ENCODE assay signal across 11 cellular contexts in genomic region chr2:101832114-101832513, GRCh38.
DNase-seq lines count a peak whose midpoint lies in the region; ATAC-seq, FAIRE-seq and TF ChIP-seq lines count a peak whose summit lies in the region.
"Had no signal": no experiment of that assay in that cellular context is flagged by ENCODE, and none has a peak within 500 bp of the region (broad histone marks: within the 10 kb centered on the region; RNA-seq: fewer than 3 reads in every experiment).

No MANE protein-coding gene starts in this region.

- H3K9ac ChIP-seq in kidney (ENCODE audit: low read length in 2 of 2) = no peak overlapping the region

- H3K4me1 Mint-ChIP-seq in type B pancreatic cell (ENCODE audit: unreplicated experiment) = peaks cover 34% of the 10 kb centered on the region
- H3K4me1 Mint-ChIP-seq in activated naive CD8-positive, alpha-beta T cell treated with anti-CD3 and anti-CD28 coated beads, Interleukin-2, amount 50 U/mL, for 24 hours = peaks cover 45% of the 10 kb centered on the region

- TF ChIP-seq CTCF in cardiac muscle cell (IDR thresholded peaks at IDR 0.05; ENCODE audit: low read depth, low read length) = peak; percentile 30
- no peak for TF ChIP-seq CTCF in kidney (IDR thresholded peaks at IDR 0.05; ENCODE audit: borderline replicate concordance, extremely low read depth, insufficient read depth)
- TF ChIP-seq CTCF in type B pancreatic cell (conservative IDR thresholded peaks at IDR 0.05) = peak; percentile 69

- intact Hi-C loops in Right ventricle myocardium superior (cut with DNase I) = loop anchor here (5.0 to 10.0 kb wide), 4 partner anchors 135 to 487 kb away; partner anchors contain the start of gene MAP4K4
- intact Hi-C loops in kidney (cut with DNase I) = loop anchor here (10.0 kb wide), 1 partner anchor 417 kb away; no protein-coding TSS in a partner anchor

- no peaks in the 10 kb centered on the region for H3K9me3 Mint-ChIP-seq in type B pancreatic cell
- H3K9me3 Mint-ChIP-seq in activated naive CD8-positive, alpha-beta T cell treated with anti-CD3 and anti-CD28 coated beads, Interleukin-2, amount 50 U/mL, for 24 hours = no peaks in the 10 kb centered on the region
- H3K9me3 Mint-ChIP-seq: CD8-positive, alpha-beta memory T cell had no signal

- no peak overlapping the region for H3K27ac ChIP-seq in cardiac muscle cell
- no peak overlapping the region for H3K27ac ChIP-seq in kidney (ENCODE audit: low read depth in 2 of 2, low read length in 2 of 2)

- no peaks in the 10 kb centered on the region for H3K27me3 Mint-ChIP-seq in type B pancreatic cell
- no peaks in the 10 kb centered on the region for H3K27me3 Mint-ChIP-seq in activated naive CD8-positive, alpha-beta T cell treated with anti-CD3 and anti-CD28 coated beads, Interleukin-2, amount 50 U/mL, for 24 hours
- H3K27me3 Mint-ChIP-seq: CD8-positive, alpha-beta memory T cell had no signal

- DNase-seq in cardiac muscle cell (ENCODE audit: low read depth in 1 of 2, low spot score in 1 of 2) (no peak), Right ventricle myocardium superior (no peak), kidney (no peak), type B pancreatic cell (ENCODE audit: extremely low spot score, unreplicated experiment) (no peak)
- DNase-seq in activated naive CD8-positive, alpha-beta T cell treated with anti-CD3 and anti-CD28 coated beads, Interleukin-2, amount 50 U/mL, for 24 hours = no peak
- DNase-seq: activated CD4-positive, alpha-beta T cell treated with anti-CD3 and anti-CD28 coated beads for 48 hours; CD8-positive, alpha-beta memory T cell had no signal

- peaks cover 47% of the 10 kb centered on the region for H3K36me3 Mint-ChIP-seq in type B pancreatic cell
- H3K36me3 Mint-ChIP-seq in activated naive CD8-positive, alpha-beta T cell treated with anti-CD3 and anti-CD28 coated beads, Interleukin-2, amount 50 U/mL, for 24 hours (ENCODE audit: low read depth) = peaks cover 28% of the 10 kb centered on the region

- FAIRE-seq in kidney (lab: Jason Lieb, UNC) = peak; percentile 65

- H3K9me3 ChIP-seq in cardiac muscle cell (ENCODE audit: low read depth) (no peaks in the 10 kb centered on the region), kidney (ENCODE audit: control insufficient read depth in 1 of 2, low read length in 2 of 2) (no peaks in the 10 kb centered on the region)
- H3K9me3 ChIP-seq: neutrophil had no signal

- ATAC-seq in Right ventricle myocardium superior (ENCODE audit: poor library complexity) = no peak
- ATAC-seq in SK-N-SH treated with all-trans-retinoic acid at 6 μM for 48 hours = 0 out of 3 replicates have a peak, but pooled peaks have one; percentile 22
- no peak for ATAC-seq in HG02973 (IDR thresholded peaks at IDR 0.05; ENCODE audit: unreplicated experiment)
- no peak for ATAC-seq in HG03159 (IDR thresholded peaks at IDR 0.05; ENCODE audit: unreplicated experiment)
- no peak for ATAC-seq in activated naive CD8-positive, alpha-beta T cell treated with anti-CD3 and anti-CD28 coated beads, Interleukin-2, amount 50 U/mL, for 24 hours

- H3K4me1 ChIP-seq in cardiac muscle cell (ENCODE audit: low read depth) (peaks cover 15% of the 10 kb centered on the region), kidney (ENCODE audit: control insufficient read depth in 1 of 2, insufficient read depth in 1 of 2, low read depth in 1 of 2, low read length in 2 of 2) (peaks cover 0 to 3% of the 10 kb centered on the region in 2 donors)

- no peaks in the 10 kb centered on the region for H3K27me3 ChIP-seq in cardiac muscle cell
- H3K27me3 ChIP-seq: neutrophil had no signal

- H3K36me3 ChIP-seq in cardiac muscle cell = peaks cover 15% of the 10 kb centered on the region
- H3K36me3 ChIP-seq in kidney (ENCODE audit: control insufficient read depth in 1 of 2, insufficient read depth in 2 of 2, low read length in 2 of 2) = peaks cover 2 to 16% of the 10 kb centered on the region in 2 donors

- H3K4me3 Mint-ChIP-seq in type B pancreatic cell = no peak overlapping the region
- H3K4me3 Mint-ChIP-seq in activated naive CD8-positive, alpha-beta T cell treated with anti-CD3 and anti-CD28 coated beads, Interleukin-2, amount 50 U/mL, for 24 hours = no peak overlapping the region
- H3K4me3 Mint-ChIP-seq: CD8-positive, alpha-beta memory T cell had no signal

- no peak overlapping the region for H3K27ac Mint-ChIP-seq in type B pancreatic cell
- H3K27ac Mint-ChIP-seq in activated naive CD8-positive, alpha-beta T cell treated with anti-CD3 and anti-CD28 coated beads, Interleukin-2, amount 50 U/mL, for 24 hours = no peak overlapping the region

- H3K4me3 ChIP-seq in cardiac muscle cell (no peak overlapping the region), kidney (ENCODE audit: low read length in 2 of 2) (no peak overlapping the region)

TF ChIP-seq in SK-N-SH treated with all-trans-retinoic acid at 6 μM for 48 hours, 23 proteins besides CTCF, POLR2A, EP300 and RAD21:
- TF ChIP-seq, protein P1, sequence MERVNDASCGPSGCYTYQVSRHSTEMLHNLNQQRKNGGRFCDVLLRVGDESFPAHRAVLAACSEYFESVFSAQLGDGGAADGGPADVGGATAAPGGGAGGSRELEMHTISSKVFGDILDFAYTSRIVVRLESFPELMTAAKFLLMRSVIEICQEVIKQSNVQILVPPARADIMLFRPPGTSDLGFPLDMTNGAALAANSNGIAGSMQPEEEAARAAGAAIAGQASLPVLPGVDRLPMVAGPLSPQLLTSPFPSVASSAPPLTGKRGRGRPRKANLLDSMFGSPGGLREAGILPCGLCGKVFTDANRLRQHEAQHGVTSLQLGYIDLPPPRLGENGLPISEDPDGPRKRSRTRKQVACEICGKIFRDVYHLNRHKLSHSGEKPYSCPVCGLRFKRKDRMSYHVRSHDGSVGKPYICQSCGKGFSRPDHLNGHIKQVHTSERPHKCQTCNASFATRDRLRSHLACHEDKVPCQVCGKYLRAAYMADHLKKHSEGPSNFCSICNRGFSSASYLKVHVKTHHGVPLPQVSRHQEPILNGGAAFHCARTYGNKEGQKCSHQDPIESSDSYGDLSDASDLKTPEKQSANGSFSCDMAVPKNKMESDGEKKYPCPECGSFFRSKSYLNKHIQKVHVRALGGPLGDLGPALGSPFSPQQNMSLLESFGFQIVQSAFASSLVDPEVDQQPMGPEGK (CRISPR knock-in tag; IDR thresholded peaks at IDR 0.05; ENCODE audit: borderline replicate concordance) = no peak
- TF ChIP-seq PPARA (CRISPR knock-in tag; IDR thresholded peaks at IDR 0.05; ENCODE audit: borderline replicate concordance) (no peak), RARB (CRISPR knock-in tag; IDR thresholded peaks at IDR 0.05) (no peak), ISL1 (CRISPR knock-in tag; IDR thresholded peaks at IDR 0.05) (no peak), ZNF565 (CRISPR knock-in tag; conservative IDR thresholded peaks at IDR 0.05; ENCODE audit: low read depth) (no peak), ESRRG (CRISPR knock-in tag; IDR thresholded peaks at IDR 0.05) (no peak), ZNF70 (CRISPR knock-in tag; IDR thresholded peaks at IDR 0.05) (no peak), BACH2 (CRISPR knock-in tag; IDR thresholded peaks at IDR 0.05; ENCODE audit: borderline replicate concordance) (no peak), GLIS3 (CRISPR knock-in tag; IDR thresholded peaks at IDR 0.05) (no peak), TCF4 (CRISPR knock-in tag; IDR thresholded peaks at IDR 0.05; ENCODE audit: borderline replicate concordance) (no peak), TSHZ2 (CRISPR knock-in tag; IDR thresholded peaks at IDR 0.05) (no peak), OSR1 (CRISPR knock-in tag; IDR thresholded peaks at IDR 0.05) (no peak), ZFP3 (CRISPR knock-in tag; IDR thresholded peaks at IDR 0.05) (no peak), ZC3H10 (CRISPR knock-in tag; IDR thresholded peaks at IDR 0.05) (no peak)
- TF ChIP-seq, protein P2, sequence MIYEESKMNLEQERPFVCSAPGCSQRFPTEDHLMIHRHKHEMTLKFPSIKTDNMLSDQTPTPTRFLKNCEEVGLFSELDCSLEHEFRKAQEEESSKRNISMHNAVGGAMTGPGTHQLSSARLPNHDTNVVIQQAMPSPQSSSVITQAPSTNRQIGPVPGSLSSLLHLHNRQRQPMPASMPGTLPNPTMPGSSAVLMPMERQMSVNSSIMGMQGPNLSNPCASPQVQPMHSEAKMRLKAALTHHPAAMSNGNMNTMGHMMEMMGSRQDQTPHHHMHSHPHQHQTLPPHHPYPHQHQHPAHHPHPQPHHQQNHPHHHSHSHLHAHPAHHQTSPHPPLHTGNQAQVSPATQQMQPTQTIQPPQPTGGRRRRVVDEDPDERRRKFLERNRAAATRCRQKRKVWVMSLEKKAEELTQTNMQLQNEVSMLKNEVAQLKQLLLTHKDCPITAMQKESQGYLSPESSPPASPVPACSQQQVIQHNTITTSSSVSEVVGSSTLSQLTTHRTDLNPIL (CRISPR knock-in tag; IDR thresholded peaks at IDR 0.05; ENCODE audit: low read depth) = no peak
